10 cellular contexts compared by ENCODE assay signal in genomic region chr20:16580127-16580526, GRCh38. TPM values are rescaled to one million over a fixed set of nuclear protein-coding genes. Genes with fewer than 3 reads are reported as not detected.
A peak's percentile ranks its signal among the peaks of the same experiment; 100 is the strongest.
DNase-seq lines count a peak whose midpoint lies in the region; ATAC-seq and TF ChIP-seq lines count a peak whose summit lies in the region.
"Had no signal": no experiment of that assay in that cellular context is flagged by ENCODE, and none has a peak within 500 bp of the region (broad histone marks: within the 10 kb centered on the region; RNA-seq: fewer than 3 reads in every experiment).

No MANE protein-coding gene starts in this region.

- H3K36me3 ChIP-seq in ascending aorta (no peaks in the 10 kb centered on the region), esophagus squamous epithelium (no peaks in the 10 kb centered on the region)

- TF ChIP-seq CTCF in epithelial cell of proximal tubule (conservative IDR thresholded peaks at IDR 0.05; ENCODE audit: low read depth, low read length) = no peak
- no peak for TF ChIP-seq CTCF in nephron progenitor cell (IDR thresholded peaks at IDR 0.05)
- TF ChIP-seq CTCF in ascending aorta (IDR thresholded peaks at IDR 0.05) = no peak
- no peak for TF ChIP-seq CTCF in esophagus squamous epithelium (IDR thresholded peaks at IDR 0.05)

- H3K9me3 ChIP-seq in ascending aorta (no peaks in the 10 kb centered on the region), esophagus squamous epithelium (no peaks in the 10 kb centered on the region)

- H3K27ac ChIP-seq in ascending aorta (no peak overlapping the region), esophagus squamous epithelium (peak overlapping the region in 1 of 4 donors; percentile 17)

- H3K4me3 ChIP-seq in epithelial cell of proximal tubule (ENCODE audit: low read depth, low read length) = no peak overlapping the region
- H3K4me3 ChIP-seq in ascending aorta = no peak overlapping the region
- H3K4me3 ChIP-seq in esophagus squamous epithelium = no peak overlapping the region

- H3K27ac Mint-ChIP-seq in nephron progenitor cell = peak overlapping the region; percentile 81

- intact Hi-C loops in ascending aorta (cut with DNase I) (no loop called here), esophagus squamous epithelium (cut with DNase I) (no loop called here)

- no peak for ATAC-seq in GM19463 (IDR thresholded peaks at IDR 0.05; ENCODE audit: unreplicated experiment)

- H3K27me3 ChIP-seq in ascending aorta (no peaks in the 10 kb centered on the region), esophagus squamous epithelium (no peaks in the 10 kb centered on the region)

- WGBS in esophagus squamous epithelium, 2 donors = 21 to 22% methylated on average over 3 of the region's 3 CpGs

- H3K27me3 Mint-ChIP-seq in nephron progenitor cell (ENCODE audit: low read depth, poor library complexity) = no peaks in the 10 kb centered on the region

- peak; percentile 89 for DNase-seq in Caki2 (ENCODE audit: low read depth)
- DNase-seq in NCI-H226 = peak; percentile 21
- peak; percentile 73 for DNase-seq in epithelial cell of proximal tubule (ENCODE audit: low read depth)
- no peak for DNase-seq in nephron progenitor cell
- DNase-seq in ascending aorta (ENCODE audit: low spot score in 2 of 2) = no peak
- DNase-seq in NCI-H2227 treated with DMSO at 0.1 percent for 48 hours (lab: John Stamatoyannopoulos, UW) = no peak
- DNase-seq in esophagus squamous epithelium (lab: John Stamatoyannopoulos, UW) = no peak
- DNase-seq: DND-41, SIG-M5 had no signal

- H3K4me3 Mint-ChIP-seq in nephron progenitor cell = no peak overlapping the region

- peaks cover 42% of the 10 kb centered on the region for H3K4me1 Mint-ChIP-seq in nephron progenitor cell

- H3K36me3 Mint-ChIP-seq in nephron progenitor cell (ENCODE audit: low read depth) = no peaks in the 10 kb centered on the region

- no peak for TF ChIP-seq POLR2A in esophagus squamous epithelium (IDR thresholded peaks at IDR 0.05)

- peaks cover 14% of the 10 kb centered on the region for H3K9me3 Mint-ChIP-seq in nephron progenitor cell

- H3K4me1 ChIP-seq in ascending aorta (no peaks in the 10 kb centered on the region), esophagus squamous epithelium (peaks cover 0 to 27% (median 13%) of the 10 kb centered on the region in 3 donors)

- in situ Hi-C loops in Caki2 (cut with HindIII; ENCODE audit: low pct_unique_long_range_greater_than_20kb, low sequenced_read_pairs) = no loop called here

RNA-seq across cellular contexts. Expression of gene KIF16B, which starts 6.9 kb away (rescaled TPM):
- 2.4 and 10.6 TPM in 2 replicates for total RNA-seq in Caki2 (2014; rRNA removed; shearing (Covaris generic); ENCODE audit: low replicate concordance)
- 5.6 and 14.2 TPM in 2 replicates for total RNA-seq in epithelial cell of proximal tubule
- 6.3 TPM for total RNA-seq in ascending aorta
- 10 to 100 TPM; 16.6 to 29.6 (median 20.2) TPM for total RNA-seq in esophagus squamous epithelium

Comparison
In these comparisons a context has a peak if more than half of its experiments do, and no peak if none do; other contexts are left out.
1. DNase-seq: peak in Caki2 (single experiment), NCI-H226 (single experiment) and epithelial cell of proximal tubule (single experiment); none in nephron progenitor cell (single experiment), ascending aorta (0 of 2), NCI-H2227 treated with DMSO at 0.1 percent for 48 hours (single experiment) and esophagus squamous epithelium (single experiment).